ENCODE assay signal across 17 cellular contexts in the genomic region with DNA sequence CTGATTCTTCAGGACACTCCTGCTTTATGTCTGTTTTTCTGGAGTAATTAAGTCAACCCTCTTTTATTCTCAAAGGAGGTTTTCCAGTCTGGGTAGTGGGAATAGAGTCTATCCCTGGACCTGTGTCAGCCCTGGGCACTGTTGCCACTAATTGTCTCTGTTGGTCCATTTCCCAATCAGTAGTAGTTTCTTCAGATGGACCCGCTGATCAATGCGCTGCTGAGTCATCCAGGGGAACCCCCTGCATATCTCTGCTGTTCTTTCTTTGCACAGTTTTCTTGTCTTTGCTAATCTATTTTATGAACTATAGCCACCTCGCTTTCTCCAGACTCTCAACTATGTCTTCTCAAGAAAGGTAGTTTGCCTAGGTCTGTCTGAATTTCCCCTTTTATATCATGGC.
DNase-seq lines count a peak whose midpoint lies in the region; ATAC-seq and TF ChIP-seq lines count a peak whose summit lies in the region.
"Had no signal": no experiment of that assay in that cellular context is flagged by ENCODE, and none has a peak within 500 bp of the region (broad histone marks: within the 10 kb centered on the region; RNA-seq: fewer than 3 reads in every experiment).

No MANE protein-coding gene starts in this region.

- H2AK5ac ChIP-seq in trophoblast cell (ENCODE audit: low read length) = no peak overlapping the region

- POLR2A ChIA-PET in CD8-positive, alpha-beta T cell (lab: Charles Lee) = no interaction called here

- no peak overlapping the region for H2BK12ac ChIP-seq in trophoblast cell (ENCODE audit: low read length)

- no peak overlapping the region for H3K4me2 ChIP-seq in trophoblast cell (ENCODE audit: low read length)
- H3K4me2 ChIP-seq: GM23338 had no signal

- H3K4me1 ChIP-seq in CD8-positive, alpha-beta T cell (ENCODE audit: insufficient read depth, low read length) = no peaks in the 10 kb centered on the region
- no peaks in the 10 kb centered on the region for H3K4me1 ChIP-seq in trophoblast cell (ENCODE audit: control insufficient read depth in 1 of 2, insufficient read depth in 2 of 2, low read length in 2 of 2)

- peak; percentile 60 for ATAC-seq in HG02885 (IDR thresholded peaks at IDR 0.05; ENCODE audit: poor library complexity, unreplicated experiment)
- ATAC-seq in CD8-positive, alpha-beta T cell = no peak
- ATAC-seq: GM23338, K562 had no signal

- no peak overlapping the region for H3K4me3 ChIP-seq in epithelial cell of esophagus (ENCODE audit: low read length)
- H3K4me3 ChIP-seq in CD8-positive, alpha-beta T cell (ENCODE audit: low read depth, low read length) = no peak overlapping the region
- H3K4me3 ChIP-seq in trophoblast cell (ENCODE audit: low read depth, low read length) = no peak overlapping the region
- H3K4me3 ChIP-seq: GM23338, K562 had no signal

- no peak overlapping the region for H2BK120ac ChIP-seq in trophoblast cell (ENCODE audit: insufficient read depth, low read length, poor library complexity)

- DNase-seq in activated naive CD4-positive, alpha-beta T cell treated with anti-CD3 and anti-CD28 coated beads for 36 hours = peak; percentile 5
- no peak for DNase-seq in activated naive CD4-positive, alpha-beta T cell treated with anti-CD3 and anti-CD28 coated beads, Interleukin-2, amount 10 ng/mL, durations not matched to agents 7 days and 5 days
- DNase-seq in epithelial cell of esophagus (ENCODE audit: low read depth) (peak; percentile 0), AML-193 (lab: John Stamatoyannopoulos, UW) (no peak), trophoblast cell (no peak)
- no peak for DNase-seq in CD8-positive, alpha-beta T cell
- DNase-seq: ACHN; C1 segment of cervical spinal cord; CD4-positive, alpha-beta T cell; DMS79; EL; H7 had no signal

- no peak overlapping the region for H3K23ac ChIP-seq in trophoblast cell (ENCODE audit: low read length)

- H3K27ac ChIP-seq in CD8-positive, alpha-beta T cell (ENCODE audit: low read depth, low read length) = no peak overlapping the region
- no peak overlapping the region for H3K27ac ChIP-seq in trophoblast cell (ENCODE audit: low read depth, low read length)
- H3K27ac ChIP-seq: HL-60 had no signal

- no peak overlapping the region for H2AFZ ChIP-seq in trophoblast cell (ENCODE audit: insufficient read depth, low read length, poor library complexity)
- H2AFZ ChIP-seq: GM23338 had no signal

- no peaks in the 10 kb centered on the region for H3K36me3 ChIP-seq in CD8-positive, alpha-beta T cell (ENCODE audit: insufficient read depth, low read length)
- no peaks in the 10 kb centered on the region for H3K36me3 ChIP-seq in trophoblast cell (ENCODE audit: control insufficient read depth in 1 of 2, insufficient read depth in 2 of 2, low read length in 2 of 2)

- H3K27me3 Mint-ChIP-seq in activated naive CD4-positive, alpha-beta T cell treated with anti-CD3 and anti-CD28 coated beads for 36 hours (ENCODE audit: low read depth) = no peaks in the 10 kb centered on the region
- no peaks in the 10 kb centered on the region for H3K27me3 Mint-ChIP-seq in activated naive CD4-positive, alpha-beta T cell treated with anti-CD3 and anti-CD28 coated beads, Interleukin-2, amount 10 ng/mL, durations not matched to agents 7 days and 5 days
- peaks cover 2% of the 10 kb centered on the region for H3K27me3 Mint-ChIP-seq in CD8-positive, alpha-beta T cell (ENCODE audit: low read depth)
- H3K27me3 Mint-ChIP-seq: B cell; CD4-positive, alpha-beta T cell had no signal

- no peak overlapping the region for H4K91ac ChIP-seq in trophoblast cell (ENCODE audit: low read depth, low read length)

- no peak overlapping the region for H4K12ac ChIP-seq in trophoblast cell (ENCODE audit: low read depth, low read length)

- no peak overlapping the region for H2BK5ac ChIP-seq in trophoblast cell (ENCODE audit: low read depth, low read length, poor library complexity)

- H3K4me3 Mint-ChIP-seq in activated naive CD4-positive, alpha-beta T cell treated with anti-CD3 and anti-CD28 coated beads for 36 hours = no peak overlapping the region
- H3K4me3 Mint-ChIP-seq in activated naive CD4-positive, alpha-beta T cell treated with anti-CD3 and anti-CD28 coated beads, Interleukin-2, amount 10 ng/mL, durations not matched to agents 7 days and 5 days = no peak overlapping the region
- no peak overlapping the region for H3K4me3 Mint-ChIP-seq in CD8-positive, alpha-beta T cell
- H3K4me3 Mint-ChIP-seq: B cell; CD4-positive, alpha-beta T cell; GM23338 had no signal

- intact Hi-C loops in activated naive CD4-positive, alpha-beta T cell treated with anti-CD3 and anti-CD28 coated beads for 36 hours (cut with micrococcal nuclease) = no loop called here
- intact Hi-C loops in CD8-positive, alpha-beta T cell (cut with DNase I, micrococcal nuclease) = no loop called here

- H3K27me3 ChIP-seq in CD8-positive, alpha-beta T cell (ENCODE audit: insufficient read depth, low read length) = no peaks in the 10 kb centered on the region
- H3K27me3 ChIP-seq in trophoblast cell (ENCODE audit: insufficient read depth, low read length) = no peaks in the 10 kb centered on the region

- H3K27ac Mint-ChIP-seq in activated naive CD4-positive, alpha-beta T cell treated with anti-CD3 and anti-CD28 coated beads for 36 hours = no peak overlapping the region
- H3K27ac Mint-ChIP-seq in activated naive CD4-positive, alpha-beta T cell treated with anti-CD3 and anti-CD28 coated beads, Interleukin-2, amount 10 ng/mL, durations not matched to agents 7 days and 5 days = no peak overlapping the region
- no peak overlapping the region for H3K27ac Mint-ChIP-seq in CD8-positive, alpha-beta T cell
- H3K27ac Mint-ChIP-seq: B cell; CD4-positive, alpha-beta T cell had no signal

- TF ChIP-seq CTCF in epithelial cell of esophagus (IDR thresholded peaks at IDR 0.05; ENCODE audit: insufficient read depth, low read depth, low read length, missing control alignments) = no peak
- no peak for TF ChIP-seq CTCF in CD8-positive, alpha-beta T cell (IDR thresholded peaks at IDR 0.05)

- no peak overlapping the region for H3K18ac ChIP-seq in trophoblast cell (ENCODE audit: low read length)

- H3K79me2 ChIP-seq in trophoblast cell (ENCODE audit: control insufficient read depth, insufficient read depth, low read length, poor library complexity) = no peaks in the 10 kb centered on the region

- H3K36me3 Mint-ChIP-seq in activated naive CD4-positive, alpha-beta T cell treated with anti-CD3 and anti-CD28 coated beads for 36 hours (ENCODE audit: low read depth) = no peaks in the 10 kb centered on the region
- no peaks in the 10 kb centered on the region for H3K36me3 Mint-ChIP-seq in activated naive CD4-positive, alpha-beta T cell treated with anti-CD3 and anti-CD28 coated beads, Interleukin-2, amount 10 ng/mL, durations not matched to agents 7 days and 5 days
- H3K36me3 Mint-ChIP-seq in CD8-positive, alpha-beta T cell = no peaks in the 10 kb centered on the region

- H4K8ac ChIP-seq in trophoblast cell (ENCODE audit: low read depth, low read length) = no peak overlapping the region

- H3K9ac ChIP-seq in trophoblast cell (ENCODE audit: low read length) = no peak overlapping the region

- no peaks in the 10 kb centered on the region for H3K9me3 ChIP-seq in CD8-positive, alpha-beta T cell (ENCODE audit: low read length)
- no peaks in the 10 kb centered on the region for H3K9me3 ChIP-seq in trophoblast cell (ENCODE audit: insufficient read depth, low read depth, low read length)

- CTCF ChIA-PET in activated naive CD4-positive, alpha-beta T cell treated with anti-CD3 and anti-CD28 coated beads for 36 hours (lab: Charles Lee) = no interaction called here
- CTCF ChIA-PET in activated naive CD4-positive, alpha-beta T cell treated with anti-CD3 and anti-CD28 coated beads, Interleukin-2, amount 10 ng/mL, durations not matched to agents 7 days and 5 days (lab: Charles Lee) = no interaction called here
- CTCF ChIA-PET in CD8-positive, alpha-beta T cell (lab: Charles Lee) = no interaction called here

- no peaks in the 10 kb centered on the region for H3K4me1 Mint-ChIP-seq in activated naive CD4-positive, alpha-beta T cell treated with anti-CD3 and anti-CD28 coated beads for 36 hours (ENCODE audit: low read depth)
- H3K4me1 Mint-ChIP-seq in activated naive CD4-positive, alpha-beta T cell treated with anti-CD3 and anti-CD28 coated beads, Interleukin-2, amount 10 ng/mL, durations not matched to agents 7 days and 5 days = no peaks in the 10 kb centered on the region
- H3K4me1 Mint-ChIP-seq in CD8-positive, alpha-beta T cell (ENCODE audit: low read depth) = no peaks in the 10 kb centered on the region
- H3K4me1 Mint-ChIP-seq: B cell had no signal

- H3K4ac ChIP-seq in trophoblast cell (ENCODE audit: low read depth, low read length) = no peak overlapping the region

- H3K9me3 Mint-ChIP-seq in activated naive CD4-positive, alpha-beta T cell treated with anti-CD3 and anti-CD28 coated beads for 36 hours = no peaks in the 10 kb centered on the region
- H3K9me3 Mint-ChIP-seq in activated naive CD4-positive, alpha-beta T cell treated with anti-CD3 and anti-CD28 coated beads, Interleukin-2, amount 10 ng/mL, durations not matched to agents 7 days and 5 days = no peaks in the 10 kb centered on the region
- no peaks in the 10 kb centered on the region for H3K9me3 Mint-ChIP-seq in CD8-positive, alpha-beta T cell
- H3K9me3 Mint-ChIP-seq: CD4-positive, alpha-beta T cell; GM23338 had no signal

- no CpG with 5 or more reads among the region's 3 CpGs for WGBS in trophoblast cell (ENCODE audit: extremely low coverage, insufficient coverage, insufficient read length)

- no peaks in the 10 kb centered on the region for H3K79me1 ChIP-seq in trophoblast cell (ENCODE audit: low read length)

- H3K14ac ChIP-seq in trophoblast cell (ENCODE audit: low read length) = no peak overlapping the region

Comparison
In these comparisons a context has a peak if more than half of its experiments do, and no peak if none do; other contexts are left out.
1. DNase-seq: peak in activated naive CD4-positive, alpha-beta T cell treated with anti-CD3 and anti-CD28 coated beads for 36 hours (single experiment) and epithelial cell of esophagus (single experiment); none in activated naive CD4-positive, alpha-beta T cell treated with anti-CD3 and anti-CD28 coated beads, Interleukin-2, amount 10 ng/mL, durations not matched to agents 7 days and 5 days (single experiment), AML-193 (0 of 2), CD8-positive, alpha-beta T cell (0 of 7) and trophoblast cell (0 of 2).